1 cellular context compared by ENCODE assay signal in genomic region chr1:92441316-92442311, GRCh38.
A peak's percentile ranks its signal among the peaks of the same experiment; 100 is the strongest.
TF ChIP-seq lines count a peak whose summit lies in the region.

No MANE protein-coding gene starts in this region.

TF ChIP-seq in HepG2, 621 proteins besides CTCF, POLR2A, EP300 and RAD21 (continued from another document and continues in another):
- TF ChIP-seq ARID4A (CRISPR knock-in tag; IDR thresholded peaks at IDR 0.05; ENCODE audit: borderline replicate concordance) (peak; percentile 57; the same call in 1 of the 2 replicates), IKZF1 (IDR thresholded peaks at IDR 0.05) (no peak), ZNF333 (CRISPR knock-in tag; IDR thresholded peaks at IDR 0.05; ENCODE audit: borderline replicate concordance) (0 out of 2 replicates have a peak, but pooled peaks have one; percentile 24), ZNF251 (CRISPR knock-in tag; IDR thresholded peaks at IDR 0.05) (0 out of 2 replicates have a peak, but pooled peaks have one; percentile 37), ZNF354B (CRISPR knock-in tag; IDR thresholded peaks at IDR 0.05) (peak; percentile 63; the same call in 1 of the 2 replicates), POLR2G (IDR thresholded peaks at IDR 0.05; ENCODE audit: low read depth, low read length) (peak; percentile 94), CAMTA2 (CRISPR knock-in tag; IDR thresholded peaks at IDR 0.05; ENCODE audit: borderline replicate concordance) (peak; percentile 70; the same call in 1 of the 2 replicates), ZFP36L2 (CRISPR knock-in tag; IDR thresholded peaks at IDR 0.05) (0 out of 2 replicates have a peak, but pooled peaks have one; percentile 83), CEBPB (IDR thresholded peaks at IDR 0.05; ENCODE audit: borderline replicate concordance, low read depth, low read length) (0 out of 2 replicates have a peak, but pooled peaks have one; percentile 6), ZNF530 (CRISPR knock-in tag; IDR thresholded peaks at IDR 0.05; ENCODE audit: low read depth) (no peak), MED13 (CRISPR knock-in tag; IDR thresholded peaks at IDR 0.05) (peak; percentile 72; the same call in 1 of the 2 replicates), ZNF432 (CRISPR knock-in tag; IDR thresholded peaks at IDR 0.05; ENCODE audit: borderline replicate concordance) (no peak), HHEX (CRISPR knock-in tag; IDR thresholded peaks at IDR 0.05) (peak; percentile 87), ATF2 (CRISPR knock-in tag; IDR thresholded peaks at IDR 0.05) (peak; percentile 68), PCBP2 (optimal IDR thresholded peaks at IDR 0.05; ENCODE audit: low read depth, low read length, poor library complexity, severe bottlenecking) (peak; percentile 51), NCOA2 (CRISPR knock-in tag; IDR thresholded peaks at IDR 0.05) (peak; percentile 86), HNRNPLL (IDR thresholded peaks at IDR 0.05; ENCODE audit: low read depth, low read length, poor library complexity, severe bottlenecking) (peak; percentile 56), MYNN (CRISPR knock-in tag; IDR thresholded peaks at IDR 0.05; ENCODE audit: low read depth) (peak; percentile 77; the same call in 1 of the 2 replicates), TEAD3 (CRISPR knock-in tag; optimal IDR thresholded peaks at IDR 0.05; ENCODE audit: borderline replicate concordance) (peak; percentile 54), ZNF574 (CRISPR knock-in tag; IDR thresholded peaks at IDR 0.05) (peak; percentile 80), ZNF891 (CRISPR knock-in tag; IDR thresholded peaks at IDR 0.05) (peak; percentile 87; the same call in 1 of the 2 replicates), ZIK1 (CRISPR knock-in tag; IDR thresholded peaks at IDR 0.05; ENCODE audit: borderline replicate concordance, low read depth) (0 out of 2 replicates have a peak, but pooled peaks have one; percentile 40), ZNF737 (CRISPR knock-in tag; IDR thresholded peaks at IDR 0.05; ENCODE audit: borderline replicate concordance) (no peak), CREB3 (CRISPR knock-in tag; IDR thresholded peaks at IDR 0.05) (0 out of 2 replicates have a peak, but pooled peaks have one; percentile 54), ZNF850 (CRISPR knock-in tag; conservative IDR thresholded peaks at IDR 0.05) (0 out of 2 replicates have a peak, but pooled peaks have one; percentile 66), MXI1 (IDR thresholded peaks at IDR 0.05; ENCODE audit: borderline replicate concordance, low read depth, low read length) (peak; percentile 17; the same call in 1 of the 3 replicates), JARID2 (CRISPR knock-in tag; IDR thresholded peaks at IDR 0.05; ENCODE audit: insufficient replicate concordance) (peak; percentile 76), SNAPC4 (CRISPR knock-in tag; IDR thresholded peaks at IDR 0.05) (no peak), KAT2B (IDR thresholded peaks at IDR 0.05; ENCODE audit: borderline replicate concordance, low read depth, low read length) (no peak), ZNF550 (CRISPR knock-in tag; IDR thresholded peaks at IDR 0.05; ENCODE audit: borderline replicate concordance) (no peak), ZNF883 (CRISPR knock-in tag; IDR thresholded peaks at IDR 0.05; ENCODE audit: not compliant biosample characterization) (peak; percentile 92), ZNF207 (IDR thresholded peaks at IDR 0.05; ENCODE audit: borderline replicate concordance) (no peak), AKNA (CRISPR knock-in tag; IDR thresholded peaks at IDR 0.05; ENCODE audit: borderline replicate concordance) (no peak), MBD4 (IDR thresholded peaks at IDR 0.05; ENCODE audit: borderline replicate concordance, low read length) (no peak), POGZ (CRISPR knock-in tag; IDR thresholded peaks at IDR 0.05) (peak; percentile 94), POGK (CRISPR knock-in tag; conservative IDR thresholded peaks at IDR 0.05) (peak; percentile 24; the same call in 1 of the 2 replicates), KLF9 (CRISPR knock-in tag; IDR thresholded peaks at IDR 0.05; ENCODE audit: low read depth) (peak; percentile 62; the same call in 1 of the 2 replicates), ZNF549 (CRISPR knock-in tag; IDR thresholded peaks at IDR 0.05) (no peak)
